Comparison of ENCODE assay signal across 13 cellular contexts in genomic region chr7:55048221-55048859, GRCh38. TPM values are rescaled to one million over a fixed set of nuclear protein-coding genes. Genes with fewer than 3 reads are reported as not detected.
DNase-seq lines count a peak whose midpoint lies in the region; TF ChIP-seq lines count a peak whose summit lies in the region.
"Had no signal": no experiment of that assay in that cellular context is flagged by ENCODE, and none has a peak within 500 bp of the region (broad histone marks: within the 10 kb centered on the region; RNA-seq: fewer than 3 reads in every experiment).

No MANE protein-coding gene starts in this region.

- TF ChIP-seq POLR2A in suprapubic skin (IDR thresholded peaks at IDR 0.05) = no peak

- POLR2A ChIA-PET in RWPE1 (lab: Yijun Ruan, JAX; ENCODE audit: low non-redundant PET) = no interaction called here

- whole genome bisulfite sequencing in hepatocyte (ENCODE audit: low lambda C conversion rate, missing lambda C conversion rate) = 66% methylated on average over 6 of the region's 6 CpGs
- WGBS in suprapubic skin = 45% methylated on average over 6 of the region's 6 CpGs

- no peak overlapping the region for H2AFZ ChIP-seq in hepatocyte

- no peaks in the 10 kb centered on the region for H3K9me3 ChIP-seq in hepatocyte (ENCODE audit: low read depth)
- H3K9me3 ChIP-seq in suprapubic skin = no peaks in the 10 kb centered on the region
- no peaks in the 10 kb centered on the region for H3K9me3 ChIP-seq in tibial artery
- H3K9me3 ChIP-seq: uterus had no signal

- no peaks in the 10 kb centered on the region for H3K9me2 ChIP-seq in hepatocyte (replicated peaks; ENCODE audit: insufficient read depth)

- H3K36me3 ChIP-seq in hepatocyte (replicated peaks; ENCODE audit: insufficient read depth, low read depth) (no peaks in the 10 kb centered on the region), suprapubic skin (no peaks in the 10 kb centered on the region), tibial artery (no peaks in the 10 kb centered on the region)
- H3K36me3 ChIP-seq: uterus had no signal

- H3K4me3 ChIP-seq in hepatocyte (no peak overlapping the region), suprapubic skin (no peak overlapping the region), tibial artery (no peak overlapping the region)
- H3K4me3 ChIP-seq: uterus had no signal

- intact Hi-C loops in tibial artery (cut with DNase I; ENCODE audit: low total_unique reads) = no loop called here

- CTCF ChIA-PET in RWPE1 (lab: Yijun Ruan, JAX) = no interaction called here

- H3K27ac ChIP-seq in RWPE1 (peak overlapping the region; percentile 48), hepatocyte (peak overlapping the region; percentile 23), suprapubic skin (peak overlapping the region; percentile 61), tibial artery (peak overlapping the region in 1 of 2 donors; percentile 32)
- H3K27ac ChIP-seq: uterus had no signal

- no peak for TF ChIP-seq EP300 in suprapubic skin (IDR thresholded peaks at IDR 0.05)

- H3K79me2 ChIP-seq in hepatocyte = peaks cover 82% of the 10 kb centered on the region

- DNase-seq in NCI-H2171 treated with DMSO at 0.1 percent for 48 hours (lab: John Stamatoyannopoulos, UW) (peak; percentile 56), NCI-H2171 (lab: John Stamatoyannopoulos, UW) (no peak), RWPE1 (ENCODE audit: low spot score) (no peak), hepatocyte (ENCODE audit: low spot score) (peak; percentile 44), suprapubic skin (ENCODE audit: low spot score in 2 of 2) (no peak), tibial artery (no peak)
- no peak for DNase-seq in activated effector memory CD4-positive, alpha-beta T cell treated with Interleukin-2 at 50 U/mL for 16 hours
- DNase-seq in activated CD4-positive, alpha-beta T cell treated with anti-CD3 and anti-CD28 coated beads, Interleukin-2, amount 50 U/mL, for 1 hour = no peak
- DNase-seq: activated CD8-positive, alpha-beta T cell treated with anti-CD3 and anti-CD28 coated beads for 36 hours; activated naive CD4-positive, alpha-beta T cell; EL; T-helper 17 cell; uterus had no signal

- no peaks in the 10 kb centered on the region for H4K20me1 ChIP-seq in hepatocyte (ENCODE audit: insufficient read depth, poor library complexity, severe bottlenecking)

- TF ChIP-seq CTCF in RWPE1 (conservative IDR thresholded peaks at IDR 0.05; ENCODE audit: low read depth) = no peak
- no peak for TF ChIP-seq CTCF in hepatocyte (IDR thresholded peaks at IDR 0.05; ENCODE audit: poor library complexity)
- TF ChIP-seq CTCF in suprapubic skin (IDR thresholded peaks at IDR 0.05) = no peak
- TF ChIP-seq CTCF in tibial artery (IDR thresholded peaks at IDR 0.05) = no peak

- H3K4me1 ChIP-seq in hepatocyte (ENCODE audit: insufficient read depth) (peaks cover 51% of the 10 kb centered on the region), suprapubic skin (peaks cover 92% of the 10 kb centered on the region), tibial artery (peaks cover 0 to 87% (median 41%) of the 10 kb centered on the region in 4 donors)
- H3K4me1 ChIP-seq: uterus had no signal

- H3K27me3 ChIP-seq in hepatocyte = no peaks in the 10 kb centered on the region
- no peaks in the 10 kb centered on the region for H3K27me3 ChIP-seq in suprapubic skin
- no peaks in the 10 kb centered on the region for H3K27me3 ChIP-seq in tibial artery
- H3K27me3 ChIP-seq: uterus had no signal

- H3K4me2 ChIP-seq in hepatocyte = no peak overlapping the region

RNA-seq across cellular contexts. Expression of gene EGFR, which starts 29.5 kb away (rescaled TPM):
- 40.6 and 51.0 TPM in 2 replicates for total RNA-seq in hepatocyte
- polyA plus RNA-seq in hepatocyte = 21.6 and 28.3 TPM in 2 replicates
- 100 to 1,000 TPM; 231 to 341 (median 271) TPM for total RNA-seq in suprapubic skin
- total RNA-seq: activated CD8-positive, alpha-beta T cell treated with anti-CD3 and anti-CD28 coated beads for 36 hours; T-helper 17 cell had no signal

Comparison
In these comparisons a context has a peak if more than half of its experiments do, and no peak if none do; other contexts are left out.
1. DNase-seq: peak in NCI-H2171 treated with DMSO at 0.1 percent for 48 hours (single experiment) and hepatocyte (single experiment); none in NCI-H2171 (single experiment), RWPE1 (single experiment), suprapubic skin (0 of 2), activated effector memory CD4-positive, alpha-beta T cell treated with Interleukin-2 at 50 U/mL for 16 hours (single experiment), activated CD4-positive, alpha-beta T cell treated with anti-CD3 and anti-CD28 coated beads, Interleukin-2, amount 50 U/mL, for 1 hour (single experiment) and tibial artery (0 of 2).